In the genomic region with DNA sequence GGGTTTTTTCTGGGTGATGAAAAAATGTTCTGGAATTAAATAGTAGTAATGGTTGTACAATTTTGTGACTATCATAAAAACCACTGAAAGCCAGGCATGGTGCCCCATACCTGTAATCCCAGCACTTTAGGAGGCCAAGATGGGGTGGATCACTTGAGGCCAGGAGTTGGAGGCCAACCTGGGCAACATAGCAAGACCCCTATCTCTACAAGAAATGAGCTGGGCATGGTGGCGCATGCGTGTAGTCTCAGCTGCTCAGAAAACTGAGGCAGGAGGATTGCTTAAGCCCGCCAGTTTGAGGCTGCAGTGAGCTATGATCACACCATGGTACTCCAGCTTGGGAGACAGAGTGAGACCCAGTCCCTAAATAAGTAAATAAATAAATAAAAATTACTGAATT, we compare ENCODE assay signal across 2 cellular contexts.
A peak's percentile ranks its signal among the peaks of the same experiment; 100 is the strongest.
TF ChIP-seq lines count a peak whose summit lies in the region.

No MANE protein-coding gene starts in this region.

TF ChIP-seq in HepG2, 621 proteins besides CTCF, POLR2A, EP300 and RAD21:
- TF ChIP-seq HMGXB4 (CRISPR knock-in tag; IDR thresholded peaks at IDR 0.05; ENCODE audit: borderline replicate concordance in 1 of 2, low read depth in 1 of 2) (no peak), SIX1 (CRISPR knock-in tag; IDR thresholded peaks at IDR 0.05; ENCODE audit: borderline replicate concordance) (no peak), ZSCAN31 (CRISPR knock-in tag; IDR thresholded peaks at IDR 0.05; ENCODE audit: low read depth) (no peak), ZNF121 (CRISPR knock-in tag; IDR thresholded peaks at IDR 0.05) (peak; percentile 18; the same call in 1 of the 2 replicates)

TF ChIP-seq in K562, 482 proteins besides CTCF, POLR2A, EP300 and RAD21:
- no peak for TF ChIP-seq EZH2 (IDR thresholded peaks at IDR 0.05; ENCODE audit: borderline replicate concordance, low read depth, low read length)
- no peak for TF ChIP-seq ATF1 (CRISPR knock-in tag; IDR thresholded peaks at IDR 0.05)
- no peak for TF ChIP-seq ATF1 (tag; IDR thresholded peaks at IDR 0.05)
- peak; percentile 72 for TF ChIP-seq ZNF121 (CRISPR knock-in tag; conservative IDR thresholded peaks at IDR 0.05)
- no peak for TF ChIP-seq REST (CRISPR knock-in tag; IDR thresholded peaks at IDR 0.05; ENCODE audit: low read depth)
- TF ChIP-seq BRD9 (IDR thresholded peaks at IDR 0.05; ENCODE audit: low read depth, partially characterized antibody): no peak
- TF ChIP-seq NEUROD1 (IDR thresholded peaks at IDR 0.05; ENCODE audit: borderline replicate concordance, low read depth, low read length, partially characterized antibody): no peak
- TF ChIP-seq, protein P1, sequence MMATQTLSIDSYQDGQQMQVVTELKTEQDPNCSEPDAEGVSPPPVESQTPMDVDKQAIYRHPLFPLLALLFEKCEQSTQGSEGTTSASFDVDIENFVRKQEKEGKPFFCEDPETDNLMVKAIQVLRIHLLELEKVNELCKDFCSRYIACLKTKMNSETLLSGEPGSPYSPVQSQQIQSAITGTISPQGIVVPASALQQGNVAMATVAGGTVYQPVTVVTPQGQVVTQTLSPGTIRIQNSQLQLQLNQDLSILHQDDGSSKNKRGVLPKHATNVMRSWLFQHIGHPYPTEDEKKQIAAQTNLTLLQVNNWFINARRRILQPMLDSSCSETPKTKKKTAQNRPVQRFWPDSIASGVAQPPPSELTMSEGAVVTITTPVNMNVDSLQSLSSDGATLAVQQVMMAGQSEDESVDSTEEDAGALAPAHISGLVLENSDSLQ (IDR thresholded peaks at IDR 0.05): no peak
- TF ChIP-seq ZNF140 (CRISPR knock-in tag; IDR thresholded peaks at IDR 0.05): no peak
